ENCODE assay signal across 20 cellular contexts in genomic region chr4:107831140-107831539, GRCh38.
"Had no signal": no experiment of that assay in that cellular context is flagged by ENCODE, and none has a peak within 500 bp of the region (broad histone marks: within the 10 kb centered on the region; RNA-seq: fewer than 3 reads in every experiment).

No MANE protein-coding gene starts in this region.

- H3K9me3 ChIP-seq: left ventricle myocardium inferior, prostate gland, sigmoid colon, testis, transverse colon had no signal

- ATAC-seq: stimulated activated naive B cell treated with anti-CD40 and anti-IgM and Interleukin-4, amounts not matched to agents 10 μg/mL and 1 μg/mL and 100 μg/mL, for 72 hours; stimulated activated naive CD8-positive, alpha-beta T cell treated with anti-CD3 and anti-CD28 coated beads, Interleukin-15, amount 100 ng/mL, for 72 hours had no signal

- H3K36me3 ChIP-seq: left ventricle myocardium inferior, prostate gland, sigmoid colon, transverse colon had no signal

- H3K27ac ChIP-seq: dorsolateral prefrontal cortex, left ventricle myocardium inferior, parathyroid adenoma, prostate gland, skin epidermis, testis, transverse colon had no signal

- H3K4me1 ChIP-seq: parathyroid adenoma, prostate gland had no signal

- H3K4me3 ChIP-seq: dorsolateral prefrontal cortex, left ventricle myocardium inferior, lung, prostate gland, sigmoid colon, skin epidermis, testis, transverse colon had no signal

- H3K27me3 ChIP-seq: dorsolateral prefrontal cortex, sigmoid colon, testis, transverse colon had no signal

- DNase-seq: cortex of kidney; dorsolateral prefrontal cortex; effector CD8-positive, alpha-beta T cell; foreskin melanocyte; islet precursor cell; left ventricle myocardium inferior; mesendoderm; naive B cell; nephron progenitor cell; sigmoid colon; stimulated activated CD4-positive, alpha-beta T cell treated with anti-CD3 and anti-CD28 coated beads, Interleukin-2, amount 100 ng/mL, for 24 hours; stimulated activated CD4-positive, alpha-beta T cell treated with anti-CD3 and anti-CD28 coated beads, Interleukin-4, amount 100 ng/mL, for 4 hours; stimulated activated naive B cell treated with anti-CD40 and anti-IgM and Interleukin-4, amounts not matched to agents 10 μg/mL and 1 μg/mL and 100 μg/mL, for 72 hours; stimulated activated naive CD8-positive, alpha-beta T cell treated with anti-CD3 and anti-CD28 coated beads, Interleukin-15, amount 100 ng/mL, for 72 hours; testis; transverse colon had no signal
